In the genomic region with DNA sequence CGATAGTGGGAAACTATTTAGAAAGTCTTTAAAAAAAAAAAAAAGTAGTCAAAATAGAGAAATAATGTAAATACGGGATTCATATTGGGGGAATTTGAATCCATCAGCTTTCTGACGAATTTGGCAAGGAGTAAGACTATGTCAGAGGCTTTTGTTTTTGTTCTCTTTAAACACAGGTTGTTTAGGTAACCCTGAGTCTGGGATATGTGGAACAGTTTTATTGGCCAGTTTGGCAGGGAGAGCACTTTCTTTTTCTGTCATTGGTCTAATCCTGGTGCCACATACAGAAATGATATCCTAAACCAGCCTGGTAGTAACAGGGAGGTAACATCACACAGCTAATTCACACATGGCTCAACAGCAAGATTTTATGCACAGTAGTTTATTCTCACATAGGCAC, we compare ENCODE assay signal across 29 cellular contexts. TPM values are rescaled to one million over a fixed set of nuclear protein-coding genes. Genes with fewer than 3 reads are reported as not detected.
"Had no signal": no experiment of that assay in that cellular context is flagged by ENCODE, and none has a peak within 500 bp of the region (broad histone marks: within the 10 kb centered on the region; RNA-seq: fewer than 3 reads in every experiment).

No MANE protein-coding gene starts in this region.

- H3K4me1 Mint-ChIP-seq: activated B cell treated with CpG ODN at 0.5 μM for 24 hours; activated CD4-positive, alpha-beta T cell treated with anti-CD3 and anti-CD28 coated beads, Interleukin-2, amount 10 ng/mL, durations not matched to agents 24 days and 14 days; activated naive CD8-positive, alpha-beta T cell treated with anti-CD3 and anti-CD28 coated beads, Interleukin-2, amount 50 U/mL, for 24 hours; T-cell had no signal

- H3K4me3 Mint-ChIP-seq: activated B cell treated with CpG ODN at 0.5 μM for 24 hours; activated CD4-positive, alpha-beta T cell treated with anti-CD3 and anti-CD28 coated beads, Interleukin-2, amount 10 ng/mL, durations not matched to agents 24 days and 14 days; activated naive CD8-positive, alpha-beta T cell treated with anti-CD3 and anti-CD28 coated beads, Interleukin-2, amount 50 U/mL, for 24 hours; activated T-cell treated with anti-CD3 and anti-CD28 coated beads, Interleukin-2, amount 50 U/mL, for 4 hours; T-cell had no signal

- H3K4me3 ChIP-seq: ascending aorta, body of pancreas, cardiac muscle cell had no signal

- H3K9me3 ChIP-seq: ascending aorta, body of pancreas had no signal

- H3K4me1 ChIP-seq: ascending aorta, body of pancreas had no signal

- DNase-seq: activated B cell treated with CpG ODN at 0.5 μM for 24 hours; activated CD4-positive, alpha-beta T cell treated with anti-CD3 and anti-CD28 coated beads for 1 hour; activated CD4-positive, alpha-beta T cell treated with anti-CD3 and anti-CD28 coated beads, Interleukin-2, amount 10 ng/mL, durations not matched to agents 24 days and 14 days; activated CD4-positive, alpha-beta T cell treated with anti-CD3 and anti-CD28 coated beads, Interleukin-2, amount 50 U/mL, for 48 hours; activated CD8-positive, alpha-beta memory T cell treated with anti-CD3 and anti-CD28 coated beads for 24 hours; activated effector memory CD4-positive, alpha-beta T cell treated with anti-CD3 and anti-CD28 coated beads, Interleukin-2, amount 50 U/mL, for 16 hours; activated naive CD4-positive, alpha-beta T cell treated with Interleukin-2 at 50 U/mL for 16 hours; activated naive CD8-positive, alpha-beta T cell treated with anti-CD3 and anti-CD28 coated beads, Interleukin-2, amount 50 U/mL, for 24 hours; activated T-cell treated with anti-CD3 and anti-CD28 coated beads, Interleukin-2, amount 50 U/mL, for 4 hours; amniotic stem cell; body of pancreas; Karpas-422; NCI-H1105 treated with DMSO at 0.1 percent for 48 hours; NCI-H1436 treated with DMSO at 0.1 percent for 48 hours; NCI-H187; NCI-H2081; NCI-H510A treated with DMSO at 0.1 percent for 48 hours; NCI-H69; NK-92 treated with Interleukin-12 subunit alpha and Interleukin-12 subunit beta, amount 100 ng/mL, for 24 hours; SHP77 treated with DMSO at 0.1 percent for 48 hours; T-cell; T-helper 2 cell; T1000 had no signal

- H3K27ac ChIP-seq: ascending aorta, body of pancreas, cardiac muscle cell had no signal

- H3K27me3 Mint-ChIP-seq: activated CD4-positive, alpha-beta T cell treated with anti-CD3 and anti-CD28 coated beads, Interleukin-2, amount 10 ng/mL, durations not matched to agents 24 days and 14 days had no signal

- H3K9me3 Mint-ChIP-seq: activated B cell treated with CpG ODN at 0.5 μM for 24 hours; activated CD4-positive, alpha-beta T cell treated with anti-CD3 and anti-CD28 coated beads, Interleukin-2, amount 10 ng/mL, durations not matched to agents 24 days and 14 days; activated naive CD8-positive, alpha-beta T cell treated with anti-CD3 and anti-CD28 coated beads, Interleukin-2, amount 50 U/mL, for 24 hours; activated T-cell treated with anti-CD3 and anti-CD28 coated beads, Interleukin-2, amount 50 U/mL, for 4 hours; T-cell had no signal

- ATAC-seq: activated naive CD4-positive, alpha-beta T cell treated with anti-CD3 and anti-CD28 coated beads, Interleukin-2, amount 50 U/mL, for 72 hours; activated naive CD8-positive, alpha-beta T cell treated with anti-CD3 and anti-CD28 coated beads, Interleukin-2, amount 50 U/mL, for 24 hours; activated T-cell treated with anti-CD3 and anti-CD28 coated beads, Interleukin-2, amount 50 U/mL, for 4 hours; body of pancreas; T-cell had no signal

- FAIRE-seq: RCC 7860, TTC549 had no signal

- H3K36me3 Mint-ChIP-seq: activated naive CD4-positive, alpha-beta T cell treated with anti-CD3 and anti-CD28 coated beads, Interleukin-2, amount 50 U/mL, for 72 hours; T-cell had no signal

- H3K36me3 ChIP-seq: ascending aorta, cardiac muscle cell had no signal

- H3K27me3 ChIP-seq: ascending aorta, body of pancreas, cardiac muscle cell had no signal

- H3K27ac Mint-ChIP-seq: activated B cell treated with CpG ODN at 0.5 μM for 24 hours; activated CD4-positive, alpha-beta T cell treated with anti-CD3 and anti-CD28 coated beads, Interleukin-2, amount 10 ng/mL, durations not matched to agents 24 days and 14 days; activated naive CD4-positive, alpha-beta T cell treated with anti-CD3 and anti-CD28 coated beads, Interleukin-2, amount 50 U/mL, for 72 hours; activated naive CD8-positive, alpha-beta T cell treated with anti-CD3 and anti-CD28 coated beads, Interleukin-2, amount 50 U/mL, for 24 hours; T-cell had no signal

RNA-seq across cellular contexts. Expression of gene HAO1, which starts 27.7 kb away (rescaled TPM):
- total RNA-seq: activated B cell treated with CpG ODN at 0.5 μM for 24 hours; activated CD4-positive, alpha-beta T cell treated with anti-CD3 and anti-CD28 coated beads, Interleukin-2, amount 10 ng/mL, durations not matched to agents 24 days and 14 days; activated naive CD4-positive, alpha-beta T cell treated with anti-CD3 and anti-CD28 coated beads, Interleukin-2, amount 50 U/mL, for 72 hours; activated T-cell treated with anti-CD3 and anti-CD28 coated beads, Interleukin-2, amount 50 U/mL, for 4 hours; ascending aorta; body of pancreas; cardiac muscle cell; SK-MEL-5; T-cell had no signal
- polyA plus RNA-seq: cardiac muscle cell had no signal
